13 cellular contexts compared by ENCODE assay signal in the genomic region with DNA sequence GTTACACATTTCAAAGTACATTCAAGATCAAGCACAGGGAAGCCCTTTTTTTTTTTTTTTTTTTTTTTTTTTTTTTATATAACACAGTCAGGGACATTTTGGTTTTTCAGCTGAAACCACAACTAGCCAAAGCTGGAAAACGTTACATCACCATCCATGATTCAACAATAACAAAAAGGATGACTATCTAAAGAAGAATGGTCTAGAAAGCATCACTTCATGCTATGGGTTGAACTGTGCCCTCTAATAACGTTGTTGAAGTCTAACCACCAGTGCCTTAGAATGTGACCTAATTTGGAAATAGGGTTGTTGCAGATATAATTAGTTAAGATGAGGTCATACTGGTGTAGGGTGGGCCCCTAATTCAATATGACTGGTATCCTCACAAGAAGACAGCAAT. TPM values are rescaled to one million over a fixed set of nuclear protein-coding genes. Genes with fewer than 3 reads are reported as not detected.
DNase-seq lines count a peak whose midpoint lies in the region; ATAC-seq, FAIRE-seq and TF ChIP-seq lines count a peak whose summit lies in the region.
"Had no signal": no experiment of that assay in that cellular context is flagged by ENCODE, and none has a peak within 500 bp of the region (broad histone marks: within the 10 kb centered on the region; RNA-seq: fewer than 3 reads in every experiment).

No MANE protein-coding gene starts in this region.

- BruUV-seq in endothelial cell of umbilical vein (replicated peaks; lab: Mats Ljungman, UMichigan): no TSS peak

- H4K20me1 ChIP-seq in endothelial cell of umbilical vein (replicated peaks; ENCODE audit: control insufficient read depth, extremely low read depth, insufficient read depth, low read length): no peaks in the 10 kb centered on the region

- H3K9me1 ChIP-seq in endothelial cell of umbilical vein (replicated peaks; ENCODE audit: control insufficient read depth, extremely low read depth, insufficient read depth, low read length): no peaks in the 10 kb centered on the region

- no peaks in the 10 kb centered on the region for H3K36me3 ChIP-seq in endothelial cell of umbilical vein (ENCODE audit: control insufficient read depth in 2 of 2, extremely low read depth in 1 of 2, insufficient read depth in 2 of 2, low read length in 2 of 2)

- H3K4me1 ChIP-seq in endothelial cell of umbilical vein (ENCODE audit: control insufficient read depth, extremely low read depth, insufficient read depth, low read length): peaks cover 2% of the 10 kb centered on the region

- H3K9me3 ChIP-seq in endothelial cell of umbilical vein (replicated peaks; ENCODE audit: control insufficient read depth, insufficient read depth, low read length): no peaks in the 10 kb centered on the region

- POLR2A ChIA-PET in endothelial cell of umbilical vein (lab: Charles Lee): no interaction called here

- CTCF ChIA-PET in endothelial cell of umbilical vein (lab: Charles Lee): interaction anchor here (0.7 to 1.3 kb wide), 2 partner anchors 231 to 466 kb away, joined by 3 to 4 read pairs; a partner anchor contains a TSS

- H2AFZ ChIP-seq in endothelial cell of umbilical vein (ENCODE audit: low read depth, low read length): no peak overlapping the region

- no peak overlapping the region for H3K27ac ChIP-seq in endothelial cell of umbilical vein (ENCODE audit: insufficient read depth, low read depth, low read length)

- no peaks in the 10 kb centered on the region for H3K27me3 ChIP-seq in endothelial cell of umbilical vein (ENCODE audit: control insufficient read depth in 2 of 2, insufficient read depth in 2 of 2, low read length in 2 of 2)

- H3K4me2 ChIP-seq in endothelial cell of umbilical vein (ENCODE audit: insufficient read depth, low read length): no peak overlapping the region

- ATAC-seq in activated CD4-positive, CD25-positive, alpha-beta regulatory T cell treated with anti-CD3 and anti-CD28 coated beads, Interleukin-2, amount 50 U/mL, for 24 hours: peak; percentile 98 to 99
- no peak for ATAC-seq in HG02610 (IDR thresholded peaks at IDR 0.05; ENCODE audit: unreplicated experiment)

- intact Hi-C loops in endothelial cell of umbilical vein (cut with micrococcal nuclease): no loop called here

- peak; percentile 95 for FAIRE-seq in RCC 7860 (lab: Jason Lieb, UNC)
- no peak for FAIRE-seq in endothelial cell of umbilical vein (lab: Jason Lieb, UNC)
- FAIRE-seq: islet of Langerhans had no signal

- H3K4me3 ChIP-seq in endothelial cell of umbilical vein (replicated peaks in 1 of 3; ENCODE audit: insufficient read depth in 1 of 3, low read depth in 1 of 3, low read length in 3 of 3) (no peak overlapping the region), skeletal muscle cell (ENCODE audit: low read depth, low read length) (no peak overlapping the region)

- no peak for TF ChIP-seq POLR2A in endothelial cell of umbilical vein (IDR thresholded peaks at IDR 0.05; ENCODE audit: low read depth, low read length)

- TF ChIP-seq CTCF in endothelial cell of umbilical vein (IDR thresholded peaks at IDR 0.05; ENCODE audit: extremely low read depth in 1 of 2, insufficient read depth in 1 of 2, low read depth in 1 of 2, low read length in 2 of 2): no peak

- dilution Hi-C loops in endothelial cell of umbilical vein (cut with MboI; ENCODE audit: extremely low pct_ligation_motif_present, low sequenced_read_pairs): no loop called here

- DNase-seq in activated CD4-positive, CD25-positive, alpha-beta regulatory T cell treated with anti-CD3 and anti-CD28 coated beads, Interleukin-2, amount 50 U/mL, for 72 hours: no peak
- DNase-seq in RCC 7860 (ENCODE audit: low spot score): peak; percentile 96
- peak; percentile 44 for DNase-seq in endothelial cell of umbilical vein (ENCODE audit: low read depth, low spot score)
- DNase-seq in skeletal muscle cell (ENCODE audit: low read depth): peak; percentile 99
- no peak for DNase-seq in DMS153 treated with DMSO at 0.1 percent for 48 hours (lab: John Stamatoyannopoulos, UW; ENCODE audit: unreplicated experiment)
- no peak for DNase-seq in NCI-H2029 treated with DMSO at 0.1 percent for 48 hours (lab: John Stamatoyannopoulos, UW)
- DNase-seq: 8988T; activated CD8-positive, alpha-beta memory T cell treated with anti-CD3 and anti-CD28 coated beads, Interleukin-2, amount 50 U/mL, for 48 hours; NCI-H510A; occipital lobe had no signal

- no peak overlapping the region for H3K9ac ChIP-seq in endothelial cell of umbilical vein (replicated peaks; ENCODE audit: extremely low read depth, insufficient read depth, low read length)

- peaks cover 2% of the 10 kb centered on the region for H3K79me2 ChIP-seq in endothelial cell of umbilical vein (ENCODE audit: control insufficient read depth, insufficient read depth, low read length)

TF ChIP-seq in endothelial cell of umbilical vein, 7 proteins besides CTCF, POLR2A, EP300 and RAD21:
- TF ChIP-seq MYC (IDR thresholded peaks at IDR 0.05; ENCODE audit: low read depth, low read length) (no peak), GATA2 (IDR thresholded peaks at IDR 0.05; ENCODE audit: insufficient read depth, insufficient read length, low read depth, low read length) (no peak), EZH2 (IDR thresholded peaks at IDR 0.05; ENCODE audit: borderline replicate concordance, low read depth, low read length, severe bottlenecking) (no peak), POLR2AphosphoS5 (IDR thresholded peaks at IDR 0.05; ENCODE audit: insufficient read depth, low read depth, low read length) (no peak), FOS (IDR thresholded peaks at IDR 0.05; ENCODE audit: borderline replicate concordance, insufficient read depth, low read length) (peak; percentile 52), JUN (IDR thresholded peaks at IDR 0.05; ENCODE audit: borderline replicate concordance, insufficient read depth, insufficient read length, low read depth) (peak; percentile 24)
- TF ChIP-seq, protein P1, sequence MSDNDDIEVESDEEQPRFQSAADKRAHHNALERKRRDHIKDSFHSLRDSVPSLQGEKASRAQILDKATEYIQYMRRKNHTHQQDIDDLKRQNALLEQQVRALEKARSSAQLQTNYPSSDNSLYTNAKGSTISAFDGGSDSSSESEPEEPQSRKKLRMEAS (IDR thresholded peaks at IDR 0.05; ENCODE audit: insufficient read depth, insufficient read length): no peak

RNA-seq across cellular contexts. Expression of a gene that starts 46.6 kb away (rescaled TPM):
- 46.4 and 49.5 TPM in 2 replicates for total RNA-seq in endothelial cell of umbilical vein
- 16.8 and 19.5 TPM in 2 replicates for polyA plus RNA-seq in endothelial cell of umbilical vein
- polyA plus RNA-seq in endothelial cell of umbilical vein (2011; cell fraction: cytosol; rRNA removed): 18.7 and 19.9 TPM in 2 replicates
- polyA plus RNA-seq in endothelial cell of umbilical vein (2011; cell fraction: nucleus; rRNA removed): 20.6 and 21.5 TPM in 2 replicates
- 29.6 and 49.7 TPM in 2 replicates for polyA plus RNA-seq in endothelial cell of umbilical vein (2012)
- polyA minus RNA-seq in endothelial cell of umbilical vein: 37.7 and 41.8 TPM in 2 replicates
- polyA minus RNA-seq in endothelial cell of umbilical vein (2011; cell fraction: cytosol; rRNA and poly(A)+ RNA removed): 39.1 TPM
- 60.4 and 72.9 TPM in 2 replicates for polyA minus RNA-seq in endothelial cell of umbilical vein (2011; cell fraction: nucleus; rRNA and poly(A)+ RNA removed)

Comparison
In these comparisons a context has a peak if more than half of its experiments do, and no peak if none do; other contexts are left out.
1. DNase-seq: peak in RCC 7860 (single experiment), endothelial cell of umbilical vein (single experiment) and skeletal muscle cell (single experiment); none in activated CD4-positive, CD25-positive, alpha-beta regulatory T cell treated with anti-CD3 and anti-CD28 coated beads, Interleukin-2, amount 50 U/mL, for 72 hours (single experiment), DMS153 treated with DMSO at 0.1 percent for 48 hours (single experiment) and NCI-H2029 treated with DMSO at 0.1 percent for 48 hours (single experiment).